11 cellular contexts compared by ENCODE assay signal in genomic region chr9:124754289-124754688, GRCh38. TPM values are rescaled to one million over a fixed set of nuclear protein-coding genes. Genes with fewer than 3 reads are reported as not detected.
DNase-seq lines count a peak whose midpoint lies in the region; ATAC-seq and TF ChIP-seq lines count a peak whose summit lies in the region.
"Had no signal": no experiment of that assay in that cellular context is flagged by ENCODE, and none has a peak within 500 bp of the region (broad histone marks: within the 10 kb centered on the region; RNA-seq: fewer than 3 reads in every experiment).

No MANE protein-coding gene starts in this region.

- ATAC-seq in stimulated activated naive B cell treated with anti-CD40 and anti-IgM and Interleukin-4, amounts not matched to agents 10 μg/mL and 1 μg/mL and 100 μg/mL, for 72 hours (replicated peaks) = no peak
- no peak for ATAC-seq in activated T-cell treated with anti-CD3 and anti-CD28 coated beads, Interleukin-2, amount 50 U/mL, for 72 hours (replicated peaks in 1 of 2)

- no peak overlapping the region for H2AFZ ChIP-seq in Loucy (ENCODE audit: low read length)

- H3K4me1 Mint-ChIP-seq in brain = peaks cover 49% of the 10 kb centered on the region
- peaks cover 3 to 25% of the 10 kb centered on the region in 2 donors for H3K4me1 Mint-ChIP-seq in stimulated activated naive B cell treated with anti-CD40 and anti-IgM and Interleukin-4, amounts not matched to agents 10 μg/mL and 1 μg/mL and 100 μg/mL, for 72 hours
- H3K4me1 Mint-ChIP-seq in activated T-cell treated with anti-CD3 and anti-CD28 coated beads, Interleukin-2, amount 50 U/mL, for 72 hours (ENCODE audit: low read depth) = peaks cover 21% of the 10 kb centered on the region

- H3K4me3 Mint-ChIP-seq in brain = peak overlapping the region in 1 of 5 experiments; percentile 7
- no peak overlapping the region for H3K4me3 Mint-ChIP-seq in stimulated activated naive B cell treated with anti-CD40 and anti-IgM and Interleukin-4, amounts not matched to agents 10 μg/mL and 1 μg/mL and 100 μg/mL, for 72 hours
- peak overlapping the region in 1 of 2 donors; percentile 52 for H3K4me3 Mint-ChIP-seq in activated T-cell treated with anti-CD3 and anti-CD28 coated beads, Interleukin-2, amount 50 U/mL, for 72 hours
- H3K4me3 Mint-ChIP-seq: activated T-helper 1 cell treated with anti-CD3 and anti-CD28 coated beads, Interleukin-12 subunit alpha, Interleukin-12 subunit beta, Interleukin-2, Interleukin-4 antibody, amounts not matched to agents 30 ng/mL and 10 ng/mL and 1 ng/mL, durations not matched to agents 14 hours and 24 hours and 36 hours had no signal

- no peaks in the 10 kb centered on the region for H4K20me1 ChIP-seq in Loucy (ENCODE audit: insufficient read depth, low read length, poor library complexity, severe bottlenecking)

- H3K9me2 ChIP-seq in Loucy (replicated peaks; ENCODE audit: low read depth, low read length) = no peaks in the 10 kb centered on the region

- H3K4me3 ChIP-seq in Loucy (ENCODE audit: low read length, poor library complexity, severe bottlenecking) = no peak overlapping the region
- H3K4me3 ChIP-seq: ovary had no signal

- no peaks in the 10 kb centered on the region for H3F3A ChIP-seq in Loucy (ENCODE audit: low read depth)

- H3K79me2 ChIP-seq in Loucy (ENCODE audit: insufficient read depth, low read length) = 0 out of 2 replicates have a peak, but pooled peaks cover 3% of the 10 kb centered on the region

- no peak overlapping the region for H3K4me2 ChIP-seq in Loucy (ENCODE audit: low read depth, low read length, poor library complexity, severe bottlenecking)

- H3K36me3 Mint-ChIP-seq in brain = no peaks in the 10 kb centered on the region
- H3K36me3 Mint-ChIP-seq in stimulated activated naive B cell treated with anti-CD40 and anti-IgM and Interleukin-4, amounts not matched to agents 10 μg/mL and 1 μg/mL and 100 μg/mL, for 72 hours = no peaks in the 10 kb centered on the region
- H3K36me3 Mint-ChIP-seq in activated T-cell treated with anti-CD3 and anti-CD28 coated beads, Interleukin-2, amount 50 U/mL, for 72 hours (ENCODE audit: insufficient read depth in 2 of 2) = no peaks in the 10 kb centered on the region

- no peaks in the 10 kb centered on the region for H3K36me3 ChIP-seq in Loucy (ENCODE audit: insufficient read depth, low read length)
- H3K36me3 ChIP-seq: ovary had no signal

- TF ChIP-seq CTCF in Loucy (conservative IDR thresholded peaks at IDR 0.05; ENCODE audit: low read length) (peak; percentile 66), brain (conservative IDR thresholded peaks at IDR 0.05) (peak; percentile 42 to 65)

- H3K9me3 Mint-ChIP-seq in brain = no peaks in the 10 kb centered on the region
- no peaks in the 10 kb centered on the region for H3K9me3 Mint-ChIP-seq in stimulated activated naive B cell treated with anti-CD40 and anti-IgM and Interleukin-4, amounts not matched to agents 10 μg/mL and 1 μg/mL and 100 μg/mL, for 72 hours
- H3K9me3 Mint-ChIP-seq in activated T-cell treated with anti-CD3 and anti-CD28 coated beads, Interleukin-2, amount 50 U/mL, for 72 hours = no peaks in the 10 kb centered on the region
- H3K9me3 Mint-ChIP-seq: activated T-helper 1 cell treated with anti-CD3 and anti-CD28 coated beads, Interleukin-12 subunit alpha, Interleukin-12 subunit beta, Interleukin-2, Interleukin-4 antibody, amounts not matched to agents 30 ng/mL and 10 ng/mL and 1 ng/mL, durations not matched to agents 14 hours and 24 hours and 36 hours had no signal

- no peaks in the 10 kb centered on the region for H3K27me3 ChIP-seq in Loucy (ENCODE audit: insufficient read depth, low read length, poor library complexity, severe bottlenecking)
- H3K27me3 ChIP-seq: ovary had no signal

- no peaks in the 10 kb centered on the region for H3K9me3 ChIP-seq in Loucy (ENCODE audit: insufficient read depth, low read depth, low read length)
- H3K9me3 ChIP-seq: ovary had no signal

- H3K9ac ChIP-seq in Loucy (ENCODE audit: low read depth, low read length, poor library complexity, severe bottlenecking) = no peak overlapping the region

- H3K27me3 Mint-ChIP-seq in brain = peaks cover 41% of the 10 kb centered on the region
- peaks cover 9 to 20% of the 10 kb centered on the region in 2 donors for H3K27me3 Mint-ChIP-seq in stimulated activated naive B cell treated with anti-CD40 and anti-IgM and Interleukin-4, amounts not matched to agents 10 μg/mL and 1 μg/mL and 100 μg/mL, for 72 hours
- peaks cover 65% of the 10 kb centered on the region for H3K27me3 Mint-ChIP-seq in activated T-cell treated with anti-CD3 and anti-CD28 coated beads, Interleukin-2, amount 50 U/mL, for 72 hours (ENCODE audit: low read depth)

- DNase-seq in EL (peak; percentile 58), midbrain (lab: John Stamatoyannopoulos, UW) (peak; percentile 13), SIG-M5 treated with dmso at 0.1 percent for 504 hours (lab: John Stamatoyannopoulos, UW; ENCODE audit: unreplicated experiment) (no peak)
- no peak for DNase-seq in stimulated activated naive B cell treated with anti-CD40 and anti-IgM and Interleukin-4, amounts not matched to agents 10 μg/mL and 1 μg/mL and 100 μg/mL, for 72 hours
- DNase-seq in activated CD4-positive, alpha-beta T cell treated with anti-CD3 and anti-CD28 coated beads for 4 hours = no peak
- no peak for DNase-seq in activated T-cell treated with anti-CD3 and anti-CD28 coated beads, Interleukin-2, amount 50 U/mL, for 72 hours
- DNase-seq: KG1, ovary had no signal

- no peak overlapping the region for H3K27ac Mint-ChIP-seq in brain
- no peak overlapping the region for H3K27ac Mint-ChIP-seq in stimulated activated naive B cell treated with anti-CD40 and anti-IgM and Interleukin-4, amounts not matched to agents 10 μg/mL and 1 μg/mL and 100 μg/mL, for 72 hours
- H3K27ac Mint-ChIP-seq in activated T-cell treated with anti-CD3 and anti-CD28 coated beads, Interleukin-2, amount 50 U/mL, for 72 hours = no peak overlapping the region
- H3K27ac Mint-ChIP-seq: activated T-helper 1 cell treated with anti-CD3 and anti-CD28 coated beads, Interleukin-12 subunit alpha, Interleukin-12 subunit beta, Interleukin-2, Interleukin-4 antibody, amounts not matched to agents 30 ng/mL and 10 ng/mL and 1 ng/mL, durations not matched to agents 14 hours and 24 hours and 36 hours had no signal

- peaks cover 10% of the 10 kb centered on the region for H3K4me1 ChIP-seq in Loucy (ENCODE audit: insufficient read depth, low read length, poor library complexity, severe bottlenecking)

RNA-seq across cellular contexts. Expression of gene NR6A1, which starts 16.8 kb away (rescaled TPM):
- 0.53 TPM for polyA plus RNA-seq in brain (ENCODE audit: insufficient read depth, low read depth, low replicate concordance)
- total RNA-seq in activated T-cell treated with anti-CD3 and anti-CD28 coated beads, Interleukin-2, amount 50 U/mL, for 72 hours = 1 to 10 TPM; 2.9 to 4.0 TPM

RNA-seq across cellular contexts. Expression of gene OLFML2A, which starts 22.6 kb away (rescaled TPM):
- polyA plus RNA-seq in brain (ENCODE audit: insufficient read depth, low read depth, low replicate concordance) = 6.3 TPM
- total RNA-seq in activated T-cell treated with anti-CD3 and anti-CD28 coated beads, Interleukin-2, amount 50 U/mL, for 72 hours = not detected
- total RNA-seq: activated T-helper 1 cell treated with anti-CD3 and anti-CD28 coated beads, Interleukin-12 subunit alpha, Interleukin-12 subunit beta, Interleukin-2, Interleukin-4 antibody, amounts not matched to agents 30 ng/mL and 10 ng/mL and 1 ng/mL, durations not matched to agents 14 hours and 24 hours and 36 hours had no signal

Comparison
In these comparisons a context has a peak if more than half of its experiments do, and no peak if none do; other contexts are left out.
1. DNase-seq: peak in EL (single experiment) and midbrain (single experiment); none in stimulated activated naive B cell treated with anti-CD40 and anti-IgM and Interleukin-4, amounts not matched to agents 10 μg/mL and 1 μg/mL and 100 μg/mL, for 72 hours (single experiment), activated CD4-positive, alpha-beta T cell treated with anti-CD3 and anti-CD28 coated beads for 4 hours (0 of 2), SIG-M5 treated with dmso at 0.1 percent for 504 hours (single experiment) and activated T-cell treated with anti-CD3 and anti-CD28 coated beads, Interleukin-2, amount 50 U/mL, for 72 hours (0 of 2).